9 cellular contexts compared by ENCODE assay signal in genomic region chr6:81098109-81098814, GRCh38.
"Had no signal": no experiment of that assay in that cellular context is flagged by ENCODE, and none has a peak within 500 bp of the region (broad histone marks: within the 10 kb centered on the region; RNA-seq: fewer than 3 reads in every experiment).

No MANE protein-coding gene starts in this region.

- H2AFZ ChIP-seq: GM23248 had no signal

- H3K4me1 ChIP-seq: HAP-1 had no signal

- H3K36me3 ChIP-seq: HAP-1 had no signal

- DNase-seq: GM23248, GOT3, H7, HFFc6, IMR-90, KBM-7 had no signal

- H3K9ac ChIP-seq: GM23248 had no signal

- H3K27ac ChIP-seq: GM23248, HL-60 had no signal

- H3K9me3 ChIP-seq: HAP-1 had no signal

- ATAC-seq: HCT116 had no signal

- H3K4me3 ChIP-seq: GM23248, HAP-1 had no signal
